Comparison of ENCODE assay signal across 29 cellular contexts in genomic region chr12:63034601-63035000, GRCh38.
DNase-seq lines count a peak whose midpoint lies in the region; ATAC-seq, FAIRE-seq and TF ChIP-seq lines count a peak whose summit lies in the region.
"Had no signal": no experiment of that assay in that cellular context is flagged by ENCODE, and none has a peak within 500 bp of the region (broad histone marks: within the 10 kb centered on the region; RNA-seq: fewer than 3 reads in every experiment).

No MANE protein-coding gene starts in this region.

- H3K4me3 ChIP-seq in A549 (no peak overlapping the region), SJSA1 (no peak overlapping the region)
- H3K4me3 ChIP-seq: BLaER1; BLaER1 treated with 17β-estradiol and CSF1 and Interleukin-3, amounts not matched to agents 10 nM and 100 nM had no signal

- H3K4me2 ChIP-seq in A549: no peak overlapping the region
- H3K4me2 ChIP-seq: BLaER1; BLaER1 treated with 17β-estradiol and CSF1 and Interleukin-3, amounts not matched to agents 10 nM and 100 nM had no signal

- WGBS in A549 (ENCODE audit: missing lambda C conversion rate): 30% methylated on average over 5 of the region's 5 CpGs

- TF ChIP-seq POLR2A in A549 (IDR thresholded peaks at IDR 0.05; ENCODE audit: low read length): no peak

- peaks cover 4% of the 10 kb centered on the region; the same call in 1 of the 3 replicates for H3K9me3 ChIP-seq in A549
- no peaks in the 10 kb centered on the region; the same call in 1 of the 2 replicates for H3K9me3 ChIP-seq in SJSA1 (replicated peaks)
- H3K9me3 ChIP-seq: BE2C, BLaER1 had no signal

- TF ChIP-seq RAD21 in A549 (conservative IDR thresholded peaks at IDR 0.05 in 1 of 2, IDR thresholded peaks at IDR 0.05 in 1 of 2): no peak

- H3K27me3 ChIP-seq in SJSA1 (replicated peaks): peaks cover 5% of the 10 kb centered on the region
- H3K27me3 ChIP-seq: BE2C; BLaER1; BLaER1 treated with 17β-estradiol and CSF1 and Interleukin-3, amounts not matched to agents 10 nM and 100 nM had no signal

- POLR2A ChIA-PET in A549 (lab: Yijun Ruan, JAX): no interaction called here

- no peak for TF ChIP-seq EP300 in A549 (IDR thresholded peaks at IDR 0.05)

- H3K27ac ChIP-seq in A549 (no peak overlapping the region), SJSA1 (no peak overlapping the region)
- H3K27ac ChIP-seq: 22Rv1; BLaER1; BLaER1 treated with 17β-estradiol and CSF1 and Interleukin-3, amounts not matched to agents 10 nM and 100 nM; C4-2B had no signal

- DNase-seq in A549 (ENCODE audit: low read depth in 1 of 2, low spot score in 1 of 2) (no peak), SJSA1 (ENCODE audit: low read depth in 1 of 2, low spot score in 2 of 2) (peak; percentile 55 to 63)
- DNase-seq in stimulated activated CD4-positive, alpha-beta T cell treated with anti-CD3 and anti-CD28 coated beads, Interleukin-2, amount 100 ng/mL, for 24 hours: no peak
- DNase-seq: 8988T; ACHN; AML-193; BE2C; C1 segment of cervical spinal cord; Caco-2; Calu3; CD4-positive, alpha-beta memory T cell; CD4-positive, alpha-beta T cell; CD4-positive, CD25-positive, alpha-beta regulatory T cell; CD8-positive, alpha-beta memory T cell; CD8-positive, alpha-beta T cell; COR-L47; DMS 273 treated with DMSO at 0.1 percent for 48 hours; DMS153; DMS53; DMS79; DMS79 treated with DMSO at 0.1 percent for 48 hours; DND-41; EL had no signal

- CTCF ChIA-PET in A549 (lab: Yijun Ruan, JAX): no interaction called here

- ATAC-seq in A549: no peak
- ATAC-seq in HG03095 (IDR thresholded peaks at IDR 0.05; ENCODE audit: unreplicated experiment): no peak
- ATAC-seq: CD8-positive, alpha-beta T cell had no signal

- no peak for TF ChIP-seq CTCF in A549 (IDR thresholded peaks at IDR 0.05)

- FAIRE-seq in A549 (lab: Jason Lieb, UNC): peak; percentile 46
- FAIRE-seq: D721Med had no signal

- H3K36me3 ChIP-seq in SJSA1: no peaks in the 10 kb centered on the region
- H3K36me3 ChIP-seq: BE2C; BLaER1; BLaER1 treated with 17β-estradiol and CSF1 and Interleukin-3, amounts not matched to agents 10 nM and 100 nM had no signal

- H3K4me1 ChIP-seq in A549 (no peaks in the 10 kb centered on the region), SJSA1 (replicated peaks) (no peaks in the 10 kb centered on the region)
- H3K4me1 ChIP-seq: BE2C; BLaER1; BLaER1 treated with 17β-estradiol and CSF1 and Interleukin-3, amounts not matched to agents 10 nM and 100 nM; Caco-2 had no signal

TF ChIP-seq in A549, 52 proteins besides CTCF, POLR2A, EP300 and RAD21:
- TF ChIP-seq HDAC2 (IDR thresholded peaks at IDR 0.05): no peak

Comparison
In these comparisons a context has a peak if more than half of its experiments do, and no peak if none do; other contexts are left out.
1. DNase-seq: peak in SJSA1 (2 of 2); none in A549 (0 of 2) and stimulated activated CD4-positive, alpha-beta T cell treated with anti-CD3 and anti-CD28 coated beads, Interleukin-2, amount 100 ng/mL, for 24 hours (0 of 2).